Comparison of ENCODE assay signal across 13 cellular contexts in genomic region chr4:153799708-153800074, GRCh38. TPM values are rescaled to one million over a fixed set of nuclear protein-coding genes. Genes with fewer than 3 reads are reported as not detected.
"Had no signal": no experiment of that assay in that cellular context is flagged by ENCODE, and none has a peak within 500 bp of the region (broad histone marks: within the 10 kb centered on the region; RNA-seq: fewer than 3 reads in every experiment).

No MANE protein-coding gene starts in this region.

- DNase-seq: activated CD4-positive, alpha-beta memory T cell treated with anti-CD3 and anti-CD28 coated beads for 36 hours; activated CD4-positive, alpha-beta T cell treated with anti-CD3 and anti-CD28 coated beads for 36 hours; activated effector memory CD4-positive, alpha-beta T cell treated with Interleukin-2 at 50 U/mL for 16 hours; activated T-cell treated with anti-CD3 and anti-CD28 coated beads, Interleukin-2, amount 50 U/mL, for 24 hours; caudate nucleus; colonic mucosa; kidney glomerular epithelial cell; stimulated activated CD4-positive, alpha-beta T cell treated with anti-CD3 and anti-CD28 coated beads, Interleukin-12 subunit alpha, Interleukin-12 subunit beta, amount 100 ng/mL, for 4 hours; T-helper 9 cell had no signal

- H3K27ac ChIP-seq: adrenal gland, colonic mucosa, neural progenitor cell, psoas muscle had no signal

- H3K4me3 ChIP-seq: adrenal gland, colonic mucosa, neural progenitor cell, psoas muscle had no signal

- H3K9me3 ChIP-seq: adrenal gland, colonic mucosa, psoas muscle had no signal

- H3K36me3 ChIP-seq: adrenal gland, colonic mucosa, neural progenitor cell had no signal

- ATAC-seq: activated CD4-positive, alpha-beta T cell treated with anti-CD3 and anti-CD28 coated beads for 36 hours; stimulated activated memory B cell treated with anti-CD40 and anti-IgM and Interleukin-4, amounts not matched to agents 10 μg/mL and 1 μg/mL and 100 μg/mL, for 72 hours had no signal

- H3K27me3 ChIP-seq: adrenal gland, colonic mucosa, neural progenitor cell had no signal

- H3K4me1 ChIP-seq: colonic mucosa, psoas muscle had no signal

- H2AFZ ChIP-seq: neural progenitor cell had no signal

RNA-seq across cellular contexts. Expression of gene SFRP2, which starts 10.8 kb away (rescaled TPM):
- total RNA-seq: activated CD4-positive, alpha-beta memory T cell treated with anti-CD3 and anti-CD28 coated beads for 36 hours; activated CD4-positive, alpha-beta T cell treated with anti-CD3 and anti-CD28 coated beads for 36 hours had no signal

RNA-seq across cellular contexts. Expression of gene RNF175, which starts 39.9 kb away (rescaled TPM):
- total RNA-seq: activated CD4-positive, alpha-beta memory T cell treated with anti-CD3 and anti-CD28 coated beads for 36 hours; psoas muscle had no signal
